ENCODE assay signal across 8 cellular contexts in genomic region chr5:65625743-65626142, GRCh38. TPM values are rescaled to one million over a fixed set of nuclear protein-coding genes. Genes with fewer than 3 reads are reported as not detected.
DNase-seq lines count a peak whose midpoint lies in the region; ATAC-seq and TF ChIP-seq lines count a peak whose summit lies in the region.

No MANE protein-coding gene starts in this region.

- no peaks in the 10 kb centered on the region for H3K9me3 ChIP-seq in AG04450 (ENCODE audit: control insufficient read depth, insufficient read depth, low read length)
- H3K9me3 ChIP-seq in HUES48 (ENCODE audit: control insufficient read depth, insufficient read depth, low read length): no peaks in the 10 kb centered on the region
- H3K9me3 ChIP-seq in mucosa of stomach (ENCODE audit: control insufficient read depth, low read length): no peaks in the 10 kb centered on the region

- H3K36me3 ChIP-seq in HUES48 (ENCODE audit: control insufficient read depth, insufficient read depth, low read length) (peaks cover 6% of the 10 kb centered on the region), mucosa of stomach (ENCODE audit: control insufficient read depth, insufficient read depth, low read length) (no peaks in the 10 kb centered on the region)

- H3K9me3 Mint-ChIP-seq in brain: peaks cover 0 to 4% (median 0%) of the 10 kb centered on the region in 5 experiments

- no peak for ATAC-seq in activated CD4-positive, CD25-positive, alpha-beta regulatory T cell treated with anti-CD3 and anti-CD28 coated beads, Interleukin-2, amount 50 U/mL, for 24 hours
- ATAC-seq in HG03354 (IDR thresholded peaks at IDR 0.05; ENCODE audit: poor library complexity, severe bottlenecking, unreplicated experiment): no peak
- no peak for ATAC-seq in GM18519 (IDR thresholded peaks at IDR 0.05; ENCODE audit: low FRiP score, unreplicated experiment)

- H3K4me3 Mint-ChIP-seq in brain: peak overlapping the region; percentile 97 to 100 (median 99)

- H3K27me3 ChIP-seq in AG04450 (ENCODE audit: control insufficient read depth, insufficient read depth, low read length) (no peaks in the 10 kb centered on the region), HUES48 (ENCODE audit: control insufficient read depth, insufficient read depth, low read length) (no peaks in the 10 kb centered on the region), mucosa of stomach (ENCODE audit: control insufficient read depth, insufficient read depth, low read length) (no peaks in the 10 kb centered on the region)

- H3K27me3 Mint-ChIP-seq in brain: peaks cover 9% of the 10 kb centered on the region

- CTCF ChIA-PET in AG04450 (lab: Charles Lee): no interaction called here

- peaks cover 60% of the 10 kb centered on the region for H3K4me1 Mint-ChIP-seq in brain

- no peak overlapping the region for H3K27ac ChIP-seq in AG04450 (ENCODE audit: low read depth, low read length)
- H3K27ac ChIP-seq in HUES48 (ENCODE audit: low read depth, low read length): no peak overlapping the region

- TF ChIP-seq CTCF in AG04450 (IDR thresholded peaks at IDR 0.05; ENCODE audit: low read depth, low read length) (no peak), brain (conservative IDR thresholded peaks at IDR 0.05) (no peak)

- no peak for DNase-seq in AG04450 (ENCODE audit: low read depth, low spot score)
- DNase-seq in inferior parietal cortex (ENCODE audit: extremely low spot score): no peak

- POLR2A ChIA-PET in AG04450 (lab: Yijun Ruan, JAX): no interaction called here

- peaks cover 23% of the 10 kb centered on the region for H3K36me3 Mint-ChIP-seq in brain

- H3K9ac ChIP-seq in HUES48 (ENCODE audit: low read depth, low read length): peak overlapping the region; percentile 78
- H3K9ac ChIP-seq in mucosa of stomach (ENCODE audit: low read length): peak overlapping the region; percentile 90

- peak overlapping the region in 4 of 5 experiments; percentile 89 to 100 (median 100) for H3K27ac Mint-ChIP-seq in brain

- H3K4me1 ChIP-seq in HUES48 (ENCODE audit: control insufficient read depth, insufficient read depth, low read length): peaks cover 8% of the 10 kb centered on the region; the same call in 1 of the 2 replicates
- H3K4me1 ChIP-seq in mucosa of stomach (ENCODE audit: control insufficient read depth, insufficient read depth, low read length): peaks cover 12% of the 10 kb centered on the region

- H3K4me3 ChIP-seq in AG04450 (ENCODE audit: low read depth, low read length): peak overlapping the region; percentile 90
- H3K4me3 ChIP-seq in HUES48 (ENCODE audit: low read depth, low read length): peak overlapping the region; percentile 100
- peak overlapping the region; percentile 97 for H3K4me3 ChIP-seq in mucosa of stomach (ENCODE audit: low read length)

RNA-seq across cellular contexts. Expression of gene SHLD3, which starts 0.9 kb away (rescaled TPM):
- 2.2 and 3.8 TPM in 2 replicates for polyA plus RNA-seq in AG04450 (2011; rRNA removed)
- polyA minus RNA-seq in AG04450 (2011; rRNA and poly(A)+ RNA removed): 1.7 and 3.2 TPM in 2 replicates
- 0.59 TPM for polyA plus RNA-seq in brain (ENCODE audit: insufficient read depth, low read depth, low replicate concordance)

RNA-seq across cellular contexts. Expression of gene TRAPPC13, which starts 0.9 kb away (rescaled TPM):
- polyA plus RNA-seq in AG04450 (2011; rRNA removed) (21.1 and 26.5 TPM in 2 replicates), brain (ENCODE audit: insufficient read depth, low read depth, low replicate concordance) (7.7 TPM)
- 10.9 and 12.8 TPM in 2 replicates for polyA minus RNA-seq in AG04450 (2011; rRNA and poly(A)+ RNA removed)

RNA-seq across cellular contexts. Expression of gene TRIM23, which starts 1.6 kb away (rescaled TPM):
- polyA plus RNA-seq in AG04450 (2011; rRNA removed) (12.6 and 13.8 TPM in 2 replicates), brain (ENCODE audit: insufficient read depth, low read depth, low replicate concordance) (5.4 TPM)
- polyA minus RNA-seq in AG04450 (2011; rRNA and poly(A)+ RNA removed): 23.4 and 28.2 TPM in 2 replicates
